ENCODE assay signal across 9 cellular contexts in genomic region chr19:18657590-18658365, GRCh38. TPM values are rescaled to one million over a fixed set of nuclear protein-coding genes. Genes with fewer than 3 reads are reported as not detected.
DNase-seq lines count a peak whose midpoint lies in the region; ATAC-seq and TF ChIP-seq lines count a peak whose summit lies in the region.
"Had no signal": no experiment of that assay in that cellular context is flagged by ENCODE, and none has a peak within 500 bp of the region (broad histone marks: within the 10 kb centered on the region; RNA-seq: fewer than 3 reads in every experiment).

No MANE protein-coding gene starts in this region.

- intact Hi-C loops in aorta (cut with DNase I) = no loop called here

- WGBS in aorta, 2 donors = 25 to 31% methylated on average over 19 to 20 of the region's 20 CpGs

- no peak overlapping the region for H3K4me3 ChIP-seq in cardiac fibroblast (replicated peaks in 1 of 2; ENCODE audit: low read depth in 2 of 2, low read length in 2 of 2)
- no peak overlapping the region for H3K4me3 ChIP-seq in aorta (ENCODE audit: low read length in 2 of 2)

- no peaks in the 10 kb centered on the region for H3K27me3 ChIP-seq in aorta (ENCODE audit: control insufficient read depth in 1 of 2, insufficient read depth in 2 of 2, low read length in 1 of 2)

- H3K4me3 Mint-ChIP-seq in activated naive CD8-positive, alpha-beta T cell treated with anti-CD3 and anti-CD28 coated beads, Interleukin-2, amount 10 ng/mL, durations not matched to agents 7 days and 5 days = no peak overlapping the region
- no peak overlapping the region for H3K4me3 Mint-ChIP-seq in activated naive CD8-positive, alpha-beta T cell treated with anti-CD3 and anti-CD28 coated beads, Interleukin-2, amount 50 U/mL, for 24 hours

- peak; percentile 24 for ATAC-seq in activated naive CD8-positive, alpha-beta T cell treated with anti-CD3 and anti-CD28 coated beads, Interleukin-2, amount 10 ng/mL, durations not matched to agents 7 days and 5 days (ENCODE audit: low read depth)
- no peak for ATAC-seq in activated naive CD8-positive, alpha-beta T cell treated with anti-CD3 and anti-CD28 coated beads, Interleukin-2, amount 50 U/mL, for 24 hours
- ATAC-seq in aorta (ENCODE audit: low FRiP score) (peak; percentile 49), GM19463 (IDR thresholded peaks at IDR 0.05; ENCODE audit: unreplicated experiment) (no peak)

- H3K27ac ChIP-seq in aorta (ENCODE audit: low read depth in 1 of 2, low read length in 2 of 2) = peak overlapping the region in 1 of 2 donors; percentile 34

- no peaks in the 10 kb centered on the region for H3K9me3 Mint-ChIP-seq in activated naive CD8-positive, alpha-beta T cell treated with anti-CD3 and anti-CD28 coated beads, Interleukin-2, amount 10 ng/mL, durations not matched to agents 7 days and 5 days
- H3K9me3 Mint-ChIP-seq in activated naive CD8-positive, alpha-beta T cell treated with anti-CD3 and anti-CD28 coated beads, Interleukin-2, amount 50 U/mL, for 24 hours = no peaks in the 10 kb centered on the region

- H3K4me1 ChIP-seq in aorta (ENCODE audit: control insufficient read depth in 1 of 2, insufficient read depth in 2 of 2, low read length in 2 of 2) = no peaks in the 10 kb centered on the region

- POLR2A ChIA-PET in activated naive CD8-positive, alpha-beta T cell treated with anti-CD3 and anti-CD28 coated beads, Interleukin-2, amount 10 ng/mL, durations not matched to agents 7 days and 5 days (lab: Charles Lee) = no interaction called here

- no peak for DNase-seq in activated naive CD8-positive, alpha-beta T cell treated with anti-CD3 and anti-CD28 coated beads, Interleukin-2, amount 10 ng/mL, durations not matched to agents 7 days and 5 days
- DNase-seq in activated naive CD8-positive, alpha-beta T cell treated with anti-CD3 and anti-CD28 coated beads, Interleukin-2, amount 50 U/mL, for 24 hours = no peak
- DNase-seq in cardiac fibroblast (ENCODE audit: low read depth in 2 of 2) = peak; percentile 92 to 97
- peak; percentile 65 to 82 for DNase-seq in lung microvascular endothelial cell (ENCODE audit: low read depth in 2 of 2)
- peak; percentile 86 to 93 for DNase-seq in aorta
- no peak for DNase-seq in superior temporal gyrus (ENCODE audit: extremely low spot score)
- no peak for DNase-seq in NCI-H1105 (lab: John Stamatoyannopoulos, UW)

- H3K36me3 Mint-ChIP-seq in activated naive CD8-positive, alpha-beta T cell treated with anti-CD3 and anti-CD28 coated beads, Interleukin-2, amount 10 ng/mL, durations not matched to agents 7 days and 5 days = peaks cover 3% of the 10 kb centered on the region
- no peaks in the 10 kb centered on the region for H3K36me3 Mint-ChIP-seq in activated naive CD8-positive, alpha-beta T cell treated with anti-CD3 and anti-CD28 coated beads, Interleukin-2, amount 50 U/mL, for 24 hours (ENCODE audit: low read depth)

- no peak for TF ChIP-seq CTCF in cardiac fibroblast (IDR thresholded peaks at IDR 0.05; ENCODE audit: low read depth, low read length)

- peaks cover 7% of the 10 kb centered on the region for H3K4me1 Mint-ChIP-seq in activated naive CD8-positive, alpha-beta T cell treated with anti-CD3 and anti-CD28 coated beads, Interleukin-2, amount 10 ng/mL, durations not matched to agents 7 days and 5 days
- peaks cover 8% of the 10 kb centered on the region for H3K4me1 Mint-ChIP-seq in activated naive CD8-positive, alpha-beta T cell treated with anti-CD3 and anti-CD28 coated beads, Interleukin-2, amount 50 U/mL, for 24 hours

- H3K27me3 Mint-ChIP-seq in activated naive CD8-positive, alpha-beta T cell treated with anti-CD3 and anti-CD28 coated beads, Interleukin-2, amount 10 ng/mL, durations not matched to agents 7 days and 5 days = no peaks in the 10 kb centered on the region
- no peaks in the 10 kb centered on the region for H3K27me3 Mint-ChIP-seq in activated naive CD8-positive, alpha-beta T cell treated with anti-CD3 and anti-CD28 coated beads, Interleukin-2, amount 50 U/mL, for 24 hours

- H3K27ac Mint-ChIP-seq in activated naive CD8-positive, alpha-beta T cell treated with anti-CD3 and anti-CD28 coated beads, Interleukin-2, amount 10 ng/mL, durations not matched to agents 7 days and 5 days = no peak overlapping the region
- H3K27ac Mint-ChIP-seq in activated naive CD8-positive, alpha-beta T cell treated with anti-CD3 and anti-CD28 coated beads, Interleukin-2, amount 50 U/mL, for 24 hours = no peak overlapping the region

- no peaks in the 10 kb centered on the region for H3K9me3 ChIP-seq in aorta (ENCODE audit: control insufficient read depth, low read length)

- H3K36me3 ChIP-seq in aorta (ENCODE audit: control insufficient read depth in 1 of 2, insufficient read depth in 2 of 2, low read length in 1 of 2) = no peaks in the 10 kb centered on the region

RNA-seq across cellular contexts. Expression of gene KLHL26, which starts 20.9 kb away (rescaled TPM):
- 10 to 100 TPM; 13.6 to 14.3 TPM for total RNA-seq in activated naive CD8-positive, alpha-beta T cell treated with anti-CD3 and anti-CD28 coated beads, Interleukin-2, amount 10 ng/mL, durations not matched to agents 7 days and 5 days
- total RNA-seq in lung microvascular endothelial cell = 1.2 and 1.5 TPM in 2 replicates
- total RNA-seq in aorta = 10 to 100 TPM; 12.1 to 19.2 TPM
- polyA plus RNA-seq in aorta = 1 to 10 TPM; 1.9 to 7.1 TPM

RNA-seq across cellular contexts. Expression of gene CRTC1, which starts 25.7 kb away (rescaled TPM):
- 10 to 100 TPM; 10.3 to 11.8 TPM for total RNA-seq in activated naive CD8-positive, alpha-beta T cell treated with anti-CD3 and anti-CD28 coated beads, Interleukin-2, amount 10 ng/mL, durations not matched to agents 7 days and 5 days
- 0.44 and 0.79 TPM in 2 replicates for total RNA-seq in lung microvascular endothelial cell
- 10 to 100 TPM in 1 of 2 donors, 1 to 10 TPM in 1; 9.5 to 16.5 TPM for total RNA-seq in aorta
- 10 to 100 TPM in 1 of 2 donors, 1 to 10 TPM in 1; 3.6 to 11.9 TPM for polyA plus RNA-seq in aorta

RNA-seq across cellular contexts. Expression of gene TMEM59L, which starts 45.1 kb away (rescaled TPM):
- total RNA-seq in activated naive CD8-positive, alpha-beta T cell treated with anti-CD3 and anti-CD28 coated beads, Interleukin-2, amount 10 ng/mL, durations not matched to agents 7 days and 5 days = under 1 TPM in 1 of 2 experiments, not detected in 1; 0.19 TPM
- not detected in 2 replicates for total RNA-seq in lung microvascular endothelial cell
- 1 to 10 TPM in 1 of 2 donors, under 1 TPM in 1; 0.97 to 8.9 TPM for total RNA-seq in aorta
- polyA plus RNA-seq in aorta = 1 to 10 TPM; 3.0 to 8.5 TPM
- total RNA-seq: T-helper 2 cell treated with Interferon-gamma antibody and Interleukin-4, amounts not matched to agents 100 ng/mL and 5 ng/mL, for 36 hours had no signal

RNA-seq across cellular contexts. Expression of gene CRLF1, which starts 51.2 kb away (rescaled TPM):
- total RNA-seq in activated naive CD8-positive, alpha-beta T cell treated with anti-CD3 and anti-CD28 coated beads, Interleukin-2, amount 10 ng/mL, durations not matched to agents 7 days and 5 days = not detected
- total RNA-seq in lung microvascular endothelial cell (not detected in 2 replicates), aorta (10 to 100 TPM; 34.3 to 92.5 TPM)
- polyA plus RNA-seq in aorta = 1,000 to 10,000 TPM in 1 of 2 donors, 100 to 1,000 TPM in 1; 317 to 1,029 TPM
- total RNA-seq: T-helper 2 cell treated with Interferon-gamma antibody and Interleukin-4, amounts not matched to agents 100 ng/mL and 5 ng/mL, for 36 hours had no signal

Comparison
In these comparisons a context has a peak if more than half of its experiments do, and no peak if none do; other contexts are left out.
1. ATAC-seq: peak in activated naive CD8-positive, alpha-beta T cell treated with anti-CD3 and anti-CD28 coated beads, Interleukin-2, amount 10 ng/mL, durations not matched to agents 7 days and 5 days (single experiment) and aorta (single experiment); none in activated naive CD8-positive, alpha-beta T cell treated with anti-CD3 and anti-CD28 coated beads, Interleukin-2, amount 50 U/mL, for 24 hours (single experiment) and GM19463 (single experiment).
2. DNase-seq: peak in cardiac fibroblast (2 of 2), lung microvascular endothelial cell (2 of 2) and aorta (2 of 2); none in activated naive CD8-positive, alpha-beta T cell treated with anti-CD3 and anti-CD28 coated beads, Interleukin-2, amount 10 ng/mL, durations not matched to agents 7 days and 5 days (single experiment), activated naive CD8-positive, alpha-beta T cell treated with anti-CD3 and anti-CD28 coated beads, Interleukin-2, amount 50 U/mL, for 24 hours (single experiment), superior temporal gyrus (single experiment) and NCI-H1105 (single experiment).